ENCODE assay signal across 16 cellular contexts in the genomic region with DNA sequence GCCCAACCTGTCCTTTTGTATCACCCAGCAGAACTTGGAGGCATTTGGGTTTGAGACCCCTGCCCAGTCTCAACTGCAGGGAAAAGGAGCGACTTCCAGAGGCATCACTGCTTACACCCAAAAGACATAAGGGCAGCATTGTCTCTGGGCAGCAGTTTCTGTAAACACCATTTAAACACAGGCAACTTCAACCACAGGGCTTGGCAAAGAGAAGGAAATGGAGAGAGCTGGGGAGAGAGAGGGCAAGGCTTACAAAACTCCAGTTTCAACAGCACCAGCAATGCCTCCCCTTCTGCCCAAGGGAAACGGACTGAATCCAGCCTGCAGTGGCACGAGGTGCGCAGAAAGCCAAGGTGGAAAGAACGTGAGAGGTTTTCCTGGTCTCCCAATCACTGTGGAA.
DNase-seq lines count a peak whose midpoint lies in the region; ATAC-seq and TF ChIP-seq lines count a peak whose summit lies in the region.
"Had no signal": no experiment of that assay in that cellular context is flagged by ENCODE, and none has a peak within 500 bp of the region (broad histone marks: within the 10 kb centered on the region; RNA-seq: fewer than 3 reads in every experiment).

No MANE protein-coding gene starts in this region.

- no peak overlapping the region for H3K4me2 ChIP-seq in SK-N-SH
- H3K4me2 ChIP-seq: PC-9 had no signal

- H3K9me3 Mint-ChIP-seq in chondrocyte (ENCODE audit: low read depth) (no peaks in the 10 kb centered on the region), T-cell (no peaks in the 10 kb centered on the region)
- H3K9me3 Mint-ChIP-seq: CD14-positive monocyte had no signal

- H3K9me3 ChIP-seq in sigmoid colon (no peaks in the 10 kb centered on the region), SK-N-SH (no peaks in the 10 kb centered on the region)
- H3K9me3 ChIP-seq: Caco-2 had no signal

- no peak overlapping the region for H2AFZ ChIP-seq in SK-N-SH (ENCODE audit: low read depth)
- H2AFZ ChIP-seq: PC-9 had no signal

- no peaks in the 10 kb centered on the region for H3F3A ChIP-seq in SK-N-SH (replicated peaks; ENCODE audit: insufficient read depth)

- POLR2A ChIA-PET in T-cell (lab: Charles Lee) (no interaction called here), SK-N-SH (lab: Yijun Ruan, JAX) (no interaction called here)

- H3K36me3 ChIP-seq in sigmoid colon (no peaks in the 10 kb centered on the region), SK-N-SH (replicated peaks in 1 of 2; ENCODE audit: control insufficient read depth in 1 of 2, insufficient read depth in 2 of 2, low read length in 1 of 2) (no peaks in the 10 kb centered on the region)

- H3K36me3 Mint-ChIP-seq in chondrocyte (ENCODE audit: low read depth): no peaks in the 10 kb centered on the region
- H3K36me3 Mint-ChIP-seq in T-cell: no peaks in the 10 kb centered on the region
- H3K36me3 Mint-ChIP-seq: CD14-positive monocyte had no signal

- WGBS in sigmoid colon, 2 donors: 86 to 95% methylated on average over 5 of the region's 5 CpGs
- 56% methylated on average over 3 of the region's 5 CpGs for WGBS in SK-N-SH (ENCODE audit: low lambda C conversion rate)

- no peaks in the 10 kb centered on the region for H3K79me2 ChIP-seq in SK-N-SH (ENCODE audit: insufficient read depth)

- ATAC-seq in T-cell (replicated peaks in 1 of 4): no peak

- no peak for TF ChIP-seq RAD21 in SK-N-SH (IDR thresholded peaks at IDR 0.05; ENCODE audit: low read length)

- H3K4me3 ChIP-seq in AG10803 (ENCODE audit: low read length) (no peak overlapping the region), fibroblast of the aortic adventitia (ENCODE audit: low read depth, low read length) (no peak overlapping the region), sigmoid colon (no peak overlapping the region), SK-N-SH (ENCODE audit: low read depth in 2 of 2, low read length in 1 of 2) (no peak overlapping the region)
- H3K4me3 ChIP-seq: PC-9 had no signal

- H3K27ac Mint-ChIP-seq in chondrocyte (ENCODE audit: unreplicated experiment) (peak overlapping the region; percentile 18), T-cell (no peak overlapping the region)
- H3K27ac Mint-ChIP-seq: CD14-positive monocyte had no signal

- CTCF ChIA-PET in T-cell (lab: Charles Lee) (no interaction called here), SK-N-SH (lab: Yijun Ruan, JAX) (interaction anchor here (1.1 kb wide), 1 partner anchor 27 kb away, joined by 4 read pairs; no protein-coding TSS in a partner anchor)

- H3K27me3 ChIP-seq in sigmoid colon (no peaks in the 10 kb centered on the region), SK-N-SH (ENCODE audit: insufficient read depth) (no peaks in the 10 kb centered on the region)

- H3K27ac ChIP-seq in sigmoid colon (peak overlapping the region; percentile 17 to 85 (median 80)), SK-N-SH (ENCODE audit: low read depth in 2 of 2, low read length in 1 of 2) (no peak overlapping the region; a peak in 1 of 4 replicates)
- H3K27ac ChIP-seq: PC-9 had no signal

- peaks cover 40% of the 10 kb centered on the region for H3K4me1 Mint-ChIP-seq in chondrocyte (ENCODE audit: low read depth)
- peaks cover 14 to 18% (median 15%) of the 10 kb centered on the region in 3 donors for H3K4me1 Mint-ChIP-seq in T-cell

- H3K27me3 Mint-ChIP-seq in chondrocyte (ENCODE audit: low read depth): no peaks in the 10 kb centered on the region
- H3K27me3 Mint-ChIP-seq in T-cell: peaks cover 5 to 9% of the 10 kb centered on the region in 2 donors

- no peak for TF ChIP-seq POLR2A in sigmoid colon (IDR thresholded peaks at IDR 0.05)

- TF ChIP-seq EP300 in sigmoid colon (IDR thresholded peaks at IDR 0.05) (no peak), SK-N-SH (IDR thresholded peaks at IDR 0.05; ENCODE audit: borderline replicate concordance in 1 of 2, low read depth in 1 of 2, low read length in 1 of 2) (no peak)

- H3K4me1 ChIP-seq in sigmoid colon (peaks cover 0 to 80% (median 79%) of the 10 kb centered on the region in 4 donors), SK-N-SH (ENCODE audit: control insufficient read depth in 1 of 2, insufficient read depth in 2 of 2, low read depth in 1 of 2, low read length in 1 of 2) (peaks cover 0 to 33% of the 10 kb centered on the region in 2 experiments; a peak in 1 of 4 replicates)
- H3K4me1 ChIP-seq: Caco-2 had no signal

- H3K9me2 ChIP-seq in SK-N-SH: no peaks in the 10 kb centered on the region

- H3K9ac ChIP-seq in SK-N-SH: no peak overlapping the region

- no peak overlapping the region for H3K4me3 Mint-ChIP-seq in chondrocyte (ENCODE audit: unreplicated experiment)
- no peak overlapping the region for H3K4me3 Mint-ChIP-seq in T-cell
- H3K4me3 Mint-ChIP-seq: CD14-positive monocyte had no signal

- TF ChIP-seq CTCF in AG10803 (conservative IDR thresholded peaks at IDR 0.05; ENCODE audit: low read length) (no peak), chondrocyte (IDR thresholded peaks at IDR 0.05) (no peak), fibroblast of the aortic adventitia (IDR thresholded peaks at IDR 0.05; ENCODE audit: insufficient read depth, low read length) (no peak), sigmoid colon (IDR thresholded peaks at IDR 0.05) (no peak), SK-N-SH (IDR thresholded peaks at IDR 0.05) (no peak)

- intact Hi-C loops in sigmoid colon (cut with DNase I): loop anchor here (5.0 kb wide), 1 partner anchor 140 kb away; no protein-coding TSS in a partner anchor

- DNase-seq in AG10803 (ENCODE audit: low read depth) (peak; percentile 67), chondrocyte (ENCODE audit: low spot score) (no peak), fibroblast of the aortic adventitia (ENCODE audit: low read depth) (peak; percentile 27), sigmoid colon (peak; percentile 64), HUDEP-2 (lab: John Stamatoyannopoulos, UW; ENCODE audit: unreplicated experiment in 76 of 76) (no peak), LoVo (ENCODE audit: low spot score) (no peak), T-cell (no peak), SK-N-SH (no peak)
- DNase-seq: Caco-2, KBM-7, NCI-H1092 treated with DMSO at 0.1 percent for 48 hours, NCI-H1694 treated with DMSO at 0.1 percent for 48 hours, NCI-H446 treated with DMSO at 0.1 percent for 48 hours, NCI-H748 treated with DMSO at 0.1 percent for 48 hours, PC-9 had no signal

- no peaks in the 10 kb centered on the region for H4K20me1 ChIP-seq in SK-N-SH (ENCODE audit: insufficient read depth)

TF ChIP-seq in SK-N-SH, 30 proteins besides CTCF, POLR2A, EP300 and RAD21:
- TF ChIP-seq JUND (IDR thresholded peaks at IDR 0.05) (no peak), FOSL2 (IDR thresholded peaks at IDR 0.05; ENCODE audit: borderline replicate concordance, low read depth) (no peak), FOXM1 (IDR thresholded peaks at IDR 0.05; ENCODE audit: low read depth) (no peak), MEF2A (IDR thresholded peaks at IDR 0.05; ENCODE audit: borderline replicate concordance, low read depth) (no peak), TCF12 (IDR thresholded peaks at IDR 0.05) (no peak), FOXJ3 (CRISPR knock-in tag; IDR thresholded peaks at IDR 0.05) (no peak), GABPA (IDR thresholded peaks at IDR 0.05; ENCODE audit: low read depth) (no peak), EZH2phosphoT487 (IDR thresholded peaks at IDR 0.05; ENCODE audit: borderline replicate concordance, low read depth) (no peak), RXRA (IDR thresholded peaks at IDR 0.05; ENCODE audit: borderline replicate concordance, low read depth) (no peak), TAF1 (IDR thresholded peaks at IDR 0.05; ENCODE audit: borderline replicate concordance, low read depth, low read length) (no peak), TEAD4 (IDR thresholded peaks at IDR 0.05; ENCODE audit: borderline replicate concordance, insufficient read depth) (no peak), GATA2 (CRISPR knock-in tag; IDR thresholded peaks at IDR 0.05) (no peak), RCOR1 (IDR thresholded peaks at IDR 0.05; ENCODE audit: low read length) (no peak), SIN3A (IDR thresholded peaks at IDR 0.05; ENCODE audit: borderline replicate concordance, low read depth, low read length) (no peak)
- TF ChIP-seq, protein P1, sequence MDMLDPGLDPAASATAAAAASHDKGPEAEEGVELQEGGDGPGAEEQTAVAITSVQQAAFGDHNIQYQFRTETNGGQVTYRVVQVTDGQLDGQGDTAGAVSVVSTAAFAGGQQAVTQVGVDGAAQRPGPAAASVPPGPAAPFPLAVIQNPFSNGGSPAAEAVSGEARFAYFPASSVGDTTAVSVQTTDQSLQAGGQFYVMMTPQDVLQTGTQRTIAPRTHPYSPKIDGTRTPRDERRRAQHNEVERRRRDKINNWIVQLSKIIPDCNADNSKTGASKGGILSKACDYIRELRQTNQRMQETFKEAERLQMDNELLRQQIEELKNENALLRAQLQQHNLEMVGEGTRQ (IDR thresholded peaks at IDR 0.05; ENCODE audit: borderline replicate concordance, low read depth, low read length): no peak
- TF ChIP-seq, protein P2, sequence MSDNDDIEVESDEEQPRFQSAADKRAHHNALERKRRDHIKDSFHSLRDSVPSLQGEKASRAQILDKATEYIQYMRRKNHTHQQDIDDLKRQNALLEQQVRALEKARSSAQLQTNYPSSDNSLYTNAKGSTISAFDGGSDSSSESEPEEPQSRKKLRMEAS (IDR thresholded peaks at IDR 0.05; ENCODE audit: low read depth): no peak
- TF ChIP-seq, protein P3, sequence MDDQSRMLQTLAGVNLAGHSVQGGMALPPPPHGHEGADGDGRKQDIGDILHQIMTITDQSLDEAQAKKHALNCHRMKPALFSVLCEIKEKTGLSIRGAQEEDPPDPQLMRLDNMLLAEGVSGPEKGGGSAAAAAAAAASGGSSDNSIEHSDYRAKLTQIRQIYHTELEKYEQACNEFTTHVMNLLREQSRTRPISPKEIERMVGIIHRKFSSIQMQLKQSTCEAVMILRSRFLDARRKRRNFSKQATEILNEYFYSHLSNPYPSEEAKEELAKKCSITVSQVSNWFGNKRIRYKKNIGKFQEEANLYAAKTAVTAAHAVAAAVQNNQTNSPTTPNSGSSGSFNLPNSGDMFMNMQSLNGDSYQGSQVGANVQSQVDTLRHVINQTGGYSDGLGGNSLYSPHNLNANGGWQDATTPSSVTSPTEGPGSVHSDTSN (IDR thresholded peaks at IDR 0.05): no peak
- TF ChIP-seq, protein P4, sequence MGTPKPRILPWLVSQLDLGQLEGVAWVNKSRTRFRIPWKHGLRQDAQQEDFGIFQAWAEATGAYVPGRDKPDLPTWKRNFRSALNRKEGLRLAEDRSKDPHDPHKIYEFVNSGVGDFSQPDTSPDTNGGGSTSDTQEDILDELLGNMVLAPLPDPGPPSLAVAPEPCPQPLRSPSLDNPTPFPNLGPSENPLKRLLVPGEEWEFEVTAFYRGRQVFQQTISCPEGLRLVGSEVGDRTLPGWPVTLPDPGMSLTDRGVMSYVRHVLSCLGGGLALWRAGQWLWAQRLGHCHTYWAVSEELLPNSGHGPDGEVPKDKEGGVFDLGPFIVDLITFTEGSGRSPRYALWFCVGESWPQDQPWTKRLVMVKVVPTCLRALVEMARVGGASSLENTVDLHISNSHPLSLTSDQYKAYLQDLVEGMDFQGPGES (IDR thresholded peaks at IDR 0.05; ENCODE audit: low read depth, low read length): no peak

Comparison
In these comparisons a context has a peak if more than half of its experiments do, and no peak if none do; other contexts are left out.
1. DNase-seq: peak in AG10803 (single experiment), fibroblast of the aortic adventitia (single experiment) and sigmoid colon (single experiment); none in chondrocyte (single experiment), HUDEP-2 (0 of 76), LoVo (single experiment), T-cell (0 of 34) and SK-N-SH (single experiment).
2. H3K27ac ChIP-seq: peak in sigmoid colon (4 of 4); none in SK-N-SH (0 of 2).